28 cellular contexts compared by ENCODE assay signal in genomic region chr2:8510519-8510918, GRCh38.
DNase-seq lines count a peak whose midpoint lies in the region; ATAC-seq and TF ChIP-seq lines count a peak whose summit lies in the region.
"Had no signal": no experiment of that assay in that cellular context is flagged by ENCODE, and none has a peak within 500 bp of the region (broad histone marks: within the 10 kb centered on the region; RNA-seq: fewer than 3 reads in every experiment).

No MANE protein-coding gene starts in this region.

- peak overlapping the region; percentile 32 for H3K27ac Mint-ChIP-seq in T-helper 17 cell
- peak overlapping the region; percentile 11 for H3K27ac Mint-ChIP-seq in stimulated activated naive B cell treated with anti-CD40 and anti-IgM and Interleukin-4, amounts not matched to agents 10 μg/mL and 1 μg/mL and 100 μg/mL, for 72 hours
- H3K27ac Mint-ChIP-seq: CD4-positive, alpha-beta T cell had no signal

- no peaks in the 10 kb centered on the region for H3K27me3 Mint-ChIP-seq in T-helper 17 cell
- H3K27me3 Mint-ChIP-seq in stimulated activated naive B cell treated with anti-CD40 and anti-IgM and Interleukin-4, amounts not matched to agents 10 μg/mL and 1 μg/mL and 100 μg/mL, for 72 hours, result peaks cover 35 to 64% of the 10 kb centered on the region in 2 donors
- H3K27me3 Mint-ChIP-seq: CD4-positive, alpha-beta T cell had no signal

- TF ChIP-seq CTCF in esophagus muscularis mucosa (IDR thresholded peaks at IDR 0.05), result no peak

- TF ChIP-seq EP300 in esophagus muscularis mucosa (IDR thresholded peaks at IDR 0.05), result no peak

- H3K27me3 ChIP-seq in esophagus muscularis mucosa, result no peaks in the 10 kb centered on the region
- H3K27me3 ChIP-seq: ascending aorta, cardiac muscle cell, gastroesophageal sphincter had no signal

- WGBS in esophagus muscularis mucosa, result 49% methylated on average over 3 of the region's 3 CpGs

- no peaks in the 10 kb centered on the region for H3K36me3 ChIP-seq in esophagus muscularis mucosa
- H3K36me3 ChIP-seq: ascending aorta, cardiac muscle cell, gastroesophageal sphincter had no signal

- no peak overlapping the region for H3K4me3 Mint-ChIP-seq in T-helper 17 cell
- H3K4me3 Mint-ChIP-seq in stimulated activated naive B cell treated with anti-CD40 and anti-IgM and Interleukin-4, amounts not matched to agents 10 μg/mL and 1 μg/mL and 100 μg/mL, for 72 hours, result no peak overlapping the region
- H3K4me3 Mint-ChIP-seq: CD4-positive, alpha-beta T cell had no signal

- intact Hi-C loops in left ventricle myocardium superior (cut with micrococcal nuclease), result no loop called here
- intact Hi-C loops in esophagus muscularis mucosa (cut with DNase I), result no loop called here

- H3K4me1 ChIP-seq in esophagus muscularis mucosa, result peaks cover 0 to 10% (median 6%) of the 10 kb centered on the region in 4 donors
- H3K4me1 ChIP-seq: gastroesophageal sphincter had no signal

- no peak overlapping the region for H3K27ac ChIP-seq in esophagus muscularis mucosa (replicated peaks in 1 of 4)
- H3K27ac ChIP-seq: 22Rv1, ascending aorta, cardiac muscle cell, gastroesophageal sphincter had no signal

- peaks cover 29 to 30% of the 10 kb centered on the region in 2 donors for H3K9me3 Mint-ChIP-seq in stimulated activated naive B cell treated with anti-CD40 and anti-IgM and Interleukin-4, amounts not matched to agents 10 μg/mL and 1 μg/mL and 100 μg/mL, for 72 hours

- peaks cover 5% of the 10 kb centered on the region for H3K36me3 Mint-ChIP-seq in T-helper 17 cell (ENCODE audit: low read depth)
- H3K36me3 Mint-ChIP-seq in stimulated activated naive B cell treated with anti-CD40 and anti-IgM and Interleukin-4, amounts not matched to agents 10 μg/mL and 1 μg/mL and 100 μg/mL, for 72 hours, result peaks cover 22 to 33% of the 10 kb centered on the region in 2 donors

- peak; percentile 21 for DNase-seq in NCI-H1092 treated with DMSO at 0.1 percent for 48 hours (lab: John Stamatoyannopoulos, UW)
- DNase-seq in NCI-H1092 (lab: John Stamatoyannopoulos, UW), result no peak
- no peak for DNase-seq in T-helper 17 cell
- peak; percentile 73 for DNase-seq in left ventricle myocardium superior
- DNase-seq in stimulated activated naive B cell treated with anti-CD40 and anti-IgM and Interleukin-4, amounts not matched to agents 10 μg/mL and 1 μg/mL and 100 μg/mL, for 72 hours, result no peak
- no peak for DNase-seq in cerebellar nuclear complex (lab: John Stamatoyannopoulos, UW)
- no peak for DNase-seq in esophagus muscularis mucosa (ENCODE audit: extremely low spot score)
- DNase-seq in retina, result no peak
- DNase-seq: activated CD4-positive, alpha-beta T cell treated with anti-CD3 and anti-CD28 coated beads, Interleukin-2, amount 50 U/mL, for 4 hours; activated CD8-positive, alpha-beta memory T cell treated with anti-CD3 and anti-CD28 coated beads, Interleukin-2, amount 50 U/mL, for 4 hours; CD4-positive, alpha-beta T cell; dermis blood vessel endothelial cell; hypothalamus; Karpas-422; mesendoderm; NCI-H146; NCI-H524 treated with DMSO at 0.1 percent for 48 hours; nucleus accumbens; stimulated activated CD4-positive, alpha-beta T cell treated with anti-CD3 and anti-CD28 coated beads, Interleukin-4, amount 100 ng/mL, for 1 hour; substantia nigra; T-helper 1 cell had no signal

- peaks cover 10% of the 10 kb centered on the region for H3K4me1 Mint-ChIP-seq in T-helper 17 cell
- peaks cover 25 to 48% of the 10 kb centered on the region in 2 donors for H3K4me1 Mint-ChIP-seq in stimulated activated naive B cell treated with anti-CD40 and anti-IgM and Interleukin-4, amounts not matched to agents 10 μg/mL and 1 μg/mL and 100 μg/mL, for 72 hours

- H3K4me3 ChIP-seq in esophagus muscularis mucosa, result no peak overlapping the region
- H3K4me3 ChIP-seq: ascending aorta, cardiac muscle cell, gastroesophageal sphincter had no signal

- no peak for TF ChIP-seq POLR2A in esophagus muscularis mucosa (IDR thresholded peaks at IDR 0.05; ENCODE audit: low read depth)

- H3K9me3 ChIP-seq in T-helper 17 cell (ENCODE audit: control insufficient read depth, low read length, poor library complexity, severe bottlenecking) (no peaks in the 10 kb centered on the region), esophagus muscularis mucosa (peaks cover 0 to 10% (median 0%) of the 10 kb centered on the region in 4 donors)
- H3K9me3 ChIP-seq: ascending aorta had no signal

- ATAC-seq in T-helper 17 cell (no peak), left ventricle myocardium superior (peak; percentile 90)
- ATAC-seq in stimulated activated naive B cell treated with anti-CD40 and anti-IgM and Interleukin-4, amounts not matched to agents 10 μg/mL and 1 μg/mL and 100 μg/mL, for 72 hours (replicated peaks), result no peak
- ATAC-seq: activated naive CD4-positive, alpha-beta T cell treated with anti-CD3 and anti-CD28 coated beads, Interleukin-2, amount 50 U/mL, for 72 hours; gastroesophageal sphincter; HepG2; left lobe of liver had no signal

Comparison
In these comparisons a context has a peak if more than half of its experiments do, and no peak if none do; other contexts are left out.
1. DNase-seq: peak in NCI-H1092 treated with DMSO at 0.1 percent for 48 hours (single experiment) and left ventricle myocardium superior (single experiment); none in NCI-H1092 (single experiment), T-helper 17 cell (0 of 3), stimulated activated naive B cell treated with anti-CD40 and anti-IgM and Interleukin-4, amounts not matched to agents 10 μg/mL and 1 μg/mL and 100 μg/mL, for 72 hours (single experiment), cerebellar nuclear complex (0 of 2), esophagus muscularis mucosa (single experiment) and retina (single experiment).